1 cellular context compared by ENCODE assay signal in the genomic region with DNA sequence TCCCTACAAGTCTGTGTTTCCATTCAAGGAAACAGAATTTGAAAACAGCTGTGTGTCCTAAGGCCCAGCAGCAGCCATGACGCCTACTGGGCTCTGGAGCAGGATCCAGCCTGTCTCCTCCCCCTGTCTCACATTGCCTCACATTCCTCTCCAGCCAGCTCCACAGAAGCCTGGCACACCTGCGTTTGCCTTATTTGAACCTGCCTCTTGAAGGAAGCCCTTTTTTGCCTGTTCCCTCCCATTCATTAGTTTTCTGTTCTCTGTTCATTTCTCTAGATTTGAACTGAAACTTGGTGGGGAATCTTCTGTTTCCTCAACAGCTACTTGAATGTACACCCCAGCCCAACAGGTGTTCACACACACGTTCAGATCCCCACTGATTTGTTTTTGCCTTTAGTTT.
TF ChIP-seq lines count a peak whose summit lies in the region.

No MANE protein-coding gene starts in this region.

TF ChIP-seq in SK-N-SH treated with all-trans-retinoic acid at 6 μM for 48 hours, 23 proteins besides CTCF, POLR2A, EP300 and RAD21 (continued from another document):
- TF ChIP-seq, protein P1, sequence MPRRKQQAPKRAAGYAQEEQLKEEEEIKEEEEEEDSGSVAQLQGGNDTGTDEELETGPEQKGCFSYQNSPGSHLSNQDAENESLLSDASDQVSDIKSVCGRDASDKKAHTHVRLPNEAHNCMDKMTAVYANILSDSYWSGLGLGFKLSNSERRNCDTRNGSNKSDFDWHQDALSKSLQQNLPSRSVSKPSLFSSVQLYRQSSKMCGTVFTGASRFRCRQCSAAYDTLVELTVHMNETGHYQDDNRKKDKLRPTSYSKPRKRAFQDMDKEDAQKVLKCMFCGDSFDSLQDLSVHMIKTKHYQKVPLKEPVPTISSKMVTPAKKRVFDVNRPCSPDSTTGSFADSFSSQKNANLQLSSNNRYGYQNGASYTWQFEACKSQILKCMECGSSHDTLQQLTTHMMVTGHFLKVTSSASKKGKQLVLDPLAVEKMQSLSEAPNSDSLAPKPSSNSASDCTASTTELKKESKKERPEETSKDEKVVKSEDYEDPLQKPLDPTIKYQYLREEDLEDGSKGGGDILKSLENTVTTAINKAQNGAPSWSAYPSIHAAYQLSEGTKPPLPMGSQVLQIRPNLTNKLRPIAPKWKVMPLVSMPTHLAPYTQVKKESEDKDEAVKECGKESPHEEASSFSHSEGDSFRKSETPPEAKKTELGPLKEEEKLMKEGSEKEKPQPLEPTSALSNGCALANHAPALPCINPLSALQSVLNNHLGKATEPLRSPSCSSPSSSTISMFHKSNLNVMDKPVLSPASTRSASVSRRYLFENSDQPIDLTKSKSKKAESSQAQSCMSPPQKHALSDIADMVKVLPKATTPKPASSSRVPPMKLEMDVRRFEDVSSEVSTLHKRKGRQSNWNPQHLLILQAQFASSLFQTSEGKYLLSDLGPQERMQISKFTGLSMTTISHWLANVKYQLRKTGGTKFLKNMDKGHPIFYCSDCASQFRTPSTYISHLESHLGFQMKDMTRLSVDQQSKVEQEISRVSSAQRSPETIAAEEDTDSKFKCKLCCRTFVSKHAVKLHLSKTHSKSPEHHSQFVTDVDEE (CRISPR knock-in tag; IDR thresholded peaks at IDR 0.05), result no peak
- TF ChIP-seq PPARA (CRISPR knock-in tag; IDR thresholded peaks at IDR 0.05; ENCODE audit: borderline replicate concordance), result no peak
- TF ChIP-seq ZNF8 (CRISPR knock-in tag; IDR thresholded peaks at IDR 0.05), result no peak
- TF ChIP-seq TOX (CRISPR knock-in tag; IDR thresholded peaks at IDR 0.05; ENCODE audit: borderline replicate concordance), result no peak
- no peak for TF ChIP-seq ZNF565 (CRISPR knock-in tag; conservative IDR thresholded peaks at IDR 0.05; ENCODE audit: low read depth)
TF ChIP-seq in SK-N-SH treated with all-trans-retinoic acid at 6 μM for 48 hours: peak in this region for 0.
